Comparison of ENCODE assay signal across 3 cellular contexts in the genomic region with DNA sequence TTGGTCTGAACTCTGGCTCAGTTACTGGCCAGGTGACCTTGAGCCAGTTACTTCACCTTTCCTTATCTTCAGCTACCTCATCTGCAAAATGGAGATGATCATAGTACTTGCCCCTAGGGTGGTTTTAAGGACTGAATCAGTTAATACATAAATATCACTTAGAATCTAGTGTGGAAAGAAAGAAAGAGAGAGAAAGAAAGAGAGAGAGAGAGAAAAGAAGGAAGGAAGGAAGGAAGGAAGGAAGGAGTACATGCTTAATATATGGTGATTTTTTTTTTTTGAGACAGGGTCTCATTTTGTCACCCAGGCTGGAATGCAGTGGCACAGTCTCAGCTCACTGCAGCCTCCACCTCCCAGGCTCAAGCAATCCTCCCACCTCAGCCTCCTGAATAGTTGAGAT. TPM values are rescaled to one million over a fixed set of nuclear protein-coding genes. Genes with fewer than 3 reads are reported as not detected.
"Had no signal": no experiment of that assay in that cellular context is flagged by ENCODE, and none has a peak within 500 bp of the region (broad histone marks: within the 10 kb centered on the region; RNA-seq: fewer than 3 reads in every experiment).

No MANE protein-coding gene starts in this region.

RNA-seq across cellular contexts. Expression of gene HHIPL1, which starts 16.3 kb away (rescaled TPM):
- total RNA-seq: mononuclear cell, natural killer cell had no signal

RNA-seq across cellular contexts. Expression of gene CYP46A1, which starts 22.9 kb away (rescaled TPM):
- total RNA-seq: kidney epithelial cell had no signal
